Comparison of ENCODE assay signal across 1 cellular context in the genomic region with DNA sequence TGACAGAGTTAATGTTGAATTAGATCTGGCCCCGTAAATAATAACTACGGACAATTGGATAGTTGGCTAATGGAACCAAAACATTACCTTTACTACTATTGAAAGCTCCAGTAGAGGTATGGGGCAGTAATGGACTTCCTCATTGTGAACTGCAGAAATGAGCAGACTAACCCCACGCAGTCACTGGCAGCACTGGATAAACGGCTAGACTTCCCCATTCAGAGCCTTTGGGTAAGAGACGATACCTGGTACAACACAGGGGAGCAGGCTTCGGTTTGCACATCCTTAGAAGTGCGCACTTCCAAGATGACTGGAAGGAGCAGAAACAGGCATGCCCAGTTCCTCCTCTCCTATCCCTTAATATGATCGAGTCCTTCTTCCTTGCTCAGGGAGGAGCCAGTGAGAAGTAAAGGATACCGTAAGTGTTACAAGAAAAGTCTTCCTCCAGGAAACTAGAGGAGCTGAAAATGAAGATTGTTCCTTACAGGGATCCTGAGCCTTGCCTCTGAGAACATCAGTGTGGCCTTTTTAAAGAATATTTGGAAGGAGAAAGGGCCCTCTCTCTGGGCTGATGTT.
TF ChIP-seq lines count a peak whose summit lies in the region.

No MANE protein-coding gene starts in this region.

TF ChIP-seq in H1, 55 proteins besides CTCF, POLR2A, EP300 and RAD21 (continued from another document):
- TF ChIP-seq POLR2AphosphoS5 (IDR thresholded peaks at IDR 0.05; ENCODE audit: low read depth, low read length): peak; percentile 97
- TF ChIP-seq TAF7 (optimal IDR thresholded peaks at IDR 0.05; ENCODE audit: borderline replicate concordance, low read depth, low read length): peak; percentile 89
- peak; percentile 87 for TF ChIP-seq TAF1 (IDR thresholded peaks at IDR 0.05; ENCODE audit: low read depth, low read length)
- TF ChIP-seq CBX8 (IDR thresholded peaks at IDR 0.05; ENCODE audit: borderline replicate concordance, low read depth, low read length): no peak
- no peak for TF ChIP-seq YY1 (IDR thresholded peaks at IDR 0.05; ENCODE audit: low read depth, low read length)
